1 cellular context compared by ENCODE assay signal in genomic region chr3:39226106-39226741, GRCh38.
TF ChIP-seq lines count a peak whose summit lies in the region.

No MANE protein-coding gene starts in this region.

TF ChIP-seq in GM12878, 131 proteins besides CTCF, POLR2A, EP300 and RAD21:
- TF ChIP-seq NFIC (IDR thresholded peaks at IDR 0.05; ENCODE audit: low read depth, low read length) = peak; percentile 49; the same call in 1 of the 2 replicates
- no peak for TF ChIP-seq STAT1 (conservative IDR thresholded peaks at IDR 0.05)
- 0 out of 2 replicates have a peak, but pooled peaks have one; percentile 41 for TF ChIP-seq NBN (IDR thresholded peaks at IDR 0.05)
- peak; percentile 47 to 64; a peak in 3 of 4 replicates for TF ChIP-seq IKZF2 (IDR thresholded peaks at IDR 0.05)
- TF ChIP-seq MTA2 (IDR thresholded peaks at IDR 0.05; ENCODE audit: low read depth) = peak; percentile 38; the same call in 1 of the 2 replicates
- no peak for TF ChIP-seq ZNF687 (IDR thresholded peaks at IDR 0.05)
- no peak for TF ChIP-seq CREM (IDR thresholded peaks at IDR 0.05; ENCODE audit: low read depth)
- peak; percentile 90 for TF ChIP-seq SPI1 (IDR thresholded peaks at IDR 0.05; ENCODE audit: borderline replicate concordance, insufficient read depth, low read depth, low read length)
- peak; percentile 50 for TF ChIP-seq MEF2B (IDR thresholded peaks at IDR 0.05; ENCODE audit: partially characterized antibody, poor library complexity, severe bottlenecking)
- no peak for TF ChIP-seq NFYA (IDR thresholded peaks at IDR 0.05; ENCODE audit: borderline replicate concordance, low read depth, low read length)
- TF ChIP-seq TCF7 (IDR thresholded peaks at IDR 0.05; ENCODE audit: borderline replicate concordance) = no peak
- TF ChIP-seq TAF1 (IDR thresholded peaks at IDR 0.05; ENCODE audit: borderline replicate concordance, low read depth, low read length) = no peak
- peak; percentile 45; the same call in 1 of the 2 replicates for TF ChIP-seq MEF2A (IDR thresholded peaks at IDR 0.05; ENCODE audit: insufficient read depth, low read depth, low read length)
- TF ChIP-seq RUNX3 (IDR thresholded peaks at IDR 0.05; ENCODE audit: low read length) = peak; percentile 49
- peak; percentile 29; the same call in 1 of the 2 replicates for TF ChIP-seq ZBTB40 (IDR thresholded peaks at IDR 0.05; ENCODE audit: borderline replicate concordance)
- no peak for TF ChIP-seq MLLT1 (IDR thresholded peaks at IDR 0.05)
- TF ChIP-seq ZNF274 (IDR thresholded peaks at IDR 0.05; ENCODE audit: insufficient read depth, insufficient read length) = no peak
- no peak for TF ChIP-seq KAT2A (conservative IDR thresholded peaks at IDR 0.05; ENCODE audit: control insufficient read depth, low read depth, low read length)
